8 cellular contexts compared by ENCODE assay signal in the genomic region with DNA sequence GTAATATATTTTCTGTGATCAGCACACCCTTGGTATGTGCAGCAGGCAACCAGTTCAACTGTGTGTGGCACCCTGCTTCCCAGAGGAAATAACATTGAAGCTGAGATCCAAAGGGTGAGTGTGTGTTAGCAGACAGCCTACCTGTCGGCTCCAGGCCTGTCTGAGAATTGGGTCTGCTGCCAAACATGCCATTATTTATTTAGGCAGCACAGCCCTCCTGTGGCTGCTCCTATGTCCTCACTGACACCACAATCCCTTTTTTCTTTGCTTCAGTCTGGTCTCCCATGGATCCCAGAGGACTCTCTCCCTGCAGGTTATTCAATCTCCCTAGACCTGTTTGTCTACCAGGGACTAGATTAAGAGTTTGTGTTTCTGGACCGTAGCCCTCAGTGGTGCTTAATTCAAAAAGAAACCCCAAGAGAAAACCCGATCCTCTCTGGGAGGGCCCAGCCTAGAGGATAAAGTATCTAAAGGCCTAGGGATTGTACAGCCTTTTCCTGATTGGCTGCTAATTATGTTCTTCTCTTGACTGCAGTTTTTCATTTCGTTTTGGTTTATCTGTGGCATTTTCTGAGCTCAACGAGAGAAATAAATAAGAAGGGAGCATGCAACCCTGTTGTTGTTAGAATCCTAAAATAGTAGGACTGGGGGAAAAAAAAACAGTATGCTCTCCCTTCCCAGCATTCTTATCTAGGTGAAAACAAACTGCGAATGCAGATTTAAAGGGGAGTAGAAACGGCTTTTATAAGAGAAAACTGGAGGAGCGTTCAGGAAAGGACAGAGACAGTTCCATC. TPM values are rescaled to one million over a fixed set of nuclear protein-coding genes. Genes with fewer than 3 reads are reported as not detected.
DNase-seq lines count a peak whose midpoint lies in the region; ATAC-seq and TF ChIP-seq lines count a peak whose summit lies in the region.

No MANE protein-coding gene starts in this region.

- no peaks in the 10 kb centered on the region for H3K36me3 Mint-ChIP-seq in T-cell

- H3K27me3 Mint-ChIP-seq in T-cell: no peaks in the 10 kb centered on the region

- H2AFZ ChIP-seq in HCT116 (ENCODE audit: low read depth, low read length, poor library complexity, severe bottlenecking) (no peak overlapping the region), neuronal stem cell (ENCODE audit: low read length) (peak overlapping the region; percentile 68), OCI-LY7 (ENCODE audit: low read length) (no peak overlapping the region)

- no CpG with 5 or more reads among the region's 8 CpGs for WGBS in neuronal stem cell (ENCODE audit: extremely low coverage in 2 of 2, insufficient read length in 2 of 2, insufficient replicate concordance in 1 of 2), 2 donors

- DNase-seq in HCT116 (ENCODE audit: low read depth, low spot score): peak; percentile 19
- peak; percentile 22 to 79 for DNase-seq in NCI-H524 (lab: John Stamatoyannopoulos, UW)
- DNase-seq in dermis microvascular lymphatic vessel endothelial cell (ENCODE audit: low read depth in 2 of 2): peak; percentile 80 to 84
- DNase-seq in neuronal stem cell (ENCODE audit: low spot score): no peak
- DNase-seq in activated CD4-positive, alpha-beta T cell treated with anti-CD3 and anti-CD28 coated beads for 1 hour: no peak
- no peak for DNase-seq in OCI-LY7 (ENCODE audit: low spot score)
- DNase-seq in stimulated activated CD4-positive, alpha-beta T cell treated with anti-CD3 and anti-CD28 coated beads, Interleukin-2, amount 100 ng/mL, for 48 hours: no peak
- DNase-seq in T-cell: no peak

- no peaks in the 10 kb centered on the region for H3K79me1 ChIP-seq in neuronal stem cell (ENCODE audit: low read depth, low read length)

- TF ChIP-seq POLR2A in HCT116 (IDR thresholded peaks at IDR 0.05; ENCODE audit: borderline replicate concordance, extremely low read depth, insufficient read depth, insufficient read length): no peak

- H3K4me1 ChIP-seq in HCT116 (ENCODE audit: control insufficient read depth in 1 of 2, insufficient read depth in 2 of 2, low read length in 2 of 2) (0 out of 4 replicates have a peak, but pooled peaks cover 0 to 8% of the 10 kb centered on the region in 2 experiments), neuronal stem cell (ENCODE audit: control insufficient read depth in 2 of 2, insufficient read depth in 1 of 2, low read depth in 1 of 2, low read length in 2 of 2) (peaks cover 0 to 2% of the 10 kb centered on the region in 2 donors), OCI-LY7 (ENCODE audit: insufficient read depth, low read length, poor library complexity, severe bottlenecking) (no peaks in the 10 kb centered on the region)

- H3K4me1 Mint-ChIP-seq in T-cell: no peaks in the 10 kb centered on the region

- TF ChIP-seq RAD21 in HCT116 (IDR thresholded peaks at IDR 0.05; ENCODE audit: low read depth): peak; percentile 77

- POLR2A ChIA-PET in HCT116 (lab: Charles Lee): no interaction called here
- POLR2A ChIA-PET in OCI-LY7 (lab: Charles Lee): no interaction called here
- POLR2A ChIA-PET in T-cell (lab: Charles Lee): no interaction called here

- no peak overlapping the region for H3K4me3 Mint-ChIP-seq in T-cell

- H4K20me1 ChIP-seq in HCT116 (ENCODE audit: insufficient read depth) (no peaks in the 10 kb centered on the region), OCI-LY7 (ENCODE audit: insufficient read depth, low read length) (no peaks in the 10 kb centered on the region)

- BruUV-seq in HCT116 (replicated peaks; lab: Mats Ljungman, UMichigan) (no TSS peak), OCI-LY7 (replicated peaks; lab: Mats Ljungman, UMichigan) (no TSS peak)

- H2BK5ac ChIP-seq in neuronal stem cell (ENCODE audit: low read length): no peak overlapping the region

- RAD21 ChIA-PET in HCT116 (lab: Charles Lee; ENCODE audit: low non-redundant PET in 1 of 2, low total read pairs in 2 of 2, uncharacterized antibody in 2 of 2, unreplicated experiment in 2 of 2): no interaction called here

- H3K4me3 ChIP-seq in HCT116 (replicated peaks in 1 of 2; ENCODE audit: low read depth in 1 of 2, low read length in 2 of 2): no peak overlapping the region
- H3K4me3 ChIP-seq in neuronal stem cell (ENCODE audit: low read length in 2 of 2): no peak overlapping the region
- H3K4me3 ChIP-seq in OCI-LY7 (ENCODE audit: low read depth, low read length, poor library complexity, severe bottlenecking): no peak overlapping the region

- H3K27ac Mint-ChIP-seq in T-cell: no peak overlapping the region

- H4K8ac ChIP-seq in neuronal stem cell (ENCODE audit: low read depth, low read length): no peak overlapping the region

- CTCF ChIA-PET in HCT116 (lab: Charles Lee) (interaction anchor here (0.7 to 1.9 kb wide), 5 partner anchors 10 to 188 kb away, joined by 3 to 11 read pairs (median 5); no protein-coding TSS in a partner anchor), OCI-LY7 (lab: Charles Lee; ENCODE audit: unreplicated experiment) (interaction anchor here (0.6 kb wide), 1 partner anchor 53 kb away, joined by 3 read pairs; no protein-coding TSS in a partner anchor), T-cell (lab: Charles Lee) (interaction anchor here in 1 of 2 donors (1.1 kb wide), 1 partner anchor 15 kb away, joined by 3 read pairs; no protein-coding TSS in a partner anchor)

- H2BK12ac ChIP-seq in neuronal stem cell (ENCODE audit: low read length): no peak overlapping the region

- ATAC-seq in HCT116: peak; percentile 68
- ATAC-seq in T-cell (replicated peaks in 1 of 4): no peak

- TF ChIP-seq CTCF in HCT116 (IDR thresholded peaks at IDR 0.05 in 2 of 3, conservative IDR thresholded peaks at IDR 0.05 in 1 of 3; ENCODE audit: borderline replicate concordance in 1 of 3, insufficient read depth in 1 of 3, low read depth in 2 of 3, low read length in 2 of 3) (peak; percentile 14 to 53 (median 32); a peak in 4 of 6 replicates), OCI-LY7 (conservative IDR thresholded peaks at IDR 0.05; ENCODE audit: low read length) (no peak)

- no peak overlapping the region for H3K23ac ChIP-seq in neuronal stem cell (ENCODE audit: low read depth, low read length, poor library complexity)

- no peak overlapping the region for H4K91ac ChIP-seq in neuronal stem cell (ENCODE audit: low read depth, low read length, poor library complexity)

- no peak overlapping the region for H2AK5ac ChIP-seq in neuronal stem cell (ENCODE audit: low read depth, low read length)

- H3K27me3 ChIP-seq in HCT116 (ENCODE audit: insufficient read depth, low read length) (no peaks in the 10 kb centered on the region), neuronal stem cell (ENCODE audit: control insufficient read depth in 3 of 3, insufficient read depth in 3 of 3, low read depth in 1 of 3, low read length in 3 of 3) (peaks cover 0 to 7% (median 0%) of the 10 kb centered on the region in 3 experiments)

- no peak overlapping the region for H3K14ac ChIP-seq in neuronal stem cell (ENCODE audit: low read length)

- H3K9me2 ChIP-seq in HCT116 (ENCODE audit: insufficient read depth): no peaks in the 10 kb centered on the region
- H3K9me2 ChIP-seq in OCI-LY7 (ENCODE audit: insufficient read depth, low read length): no peaks in the 10 kb centered on the region

- H3K79me2 ChIP-seq in HCT116 (ENCODE audit: insufficient read depth, low read length) (no peaks in the 10 kb centered on the region), OCI-LY7 (ENCODE audit: insufficient read depth, low read depth, low read length) (no peaks in the 10 kb centered on the region)

- no peak overlapping the region for H3K4ac ChIP-seq in neuronal stem cell (ENCODE audit: low read length)

- H3K36me3 ChIP-seq in HCT116 (ENCODE audit: control insufficient read depth in 1 of 2, insufficient read depth in 2 of 2, low read length in 2 of 2) (no peaks in the 10 kb centered on the region), neuronal stem cell (replicated peaks in 1 of 2; ENCODE audit: control insufficient read depth in 2 of 2, insufficient read depth in 2 of 2, low read length in 2 of 2) (no peaks in the 10 kb centered on the region), OCI-LY7 (ENCODE audit: insufficient read depth, low read length) (no peaks in the 10 kb centered on the region)

- no peak overlapping the region for H2BK120ac ChIP-seq in neuronal stem cell (ENCODE audit: low read depth, low read length)

- no peak overlapping the region for H2BK15ac ChIP-seq in neuronal stem cell (ENCODE audit: low read length)

- no peak overlapping the region for H3K18ac ChIP-seq in neuronal stem cell (ENCODE audit: low read length)

- intact Hi-C loops in HCT116 (cut with micrococcal nuclease): no loop called here
- intact Hi-C loops in OCI-LY7 (cut with micrococcal nuclease; ENCODE audit: unreplicated experiment): no loop called here

- H3K9ac ChIP-seq in HCT116 (ENCODE audit: low read length) (no peak overlapping the region), neuronal stem cell (ENCODE audit: low read depth, low read length, poor library complexity) (no peak overlapping the region)

- H3K9me3 ChIP-seq in HCT116 (ENCODE audit: control insufficient read depth in 1 of 2, insufficient read depth in 1 of 2, low read depth in 1 of 2, low read length in 2 of 2) (no peaks in the 10 kb centered on the region), neuronal stem cell (replicated peaks in 1 of 2; ENCODE audit: control insufficient read depth in 2 of 2, insufficient read depth in 1 of 2, low read depth in 1 of 2, low read length in 2 of 2) (no peaks in the 10 kb centered on the region), OCI-LY7 (ENCODE audit: low read length) (no peaks in the 10 kb centered on the region)

- H3K4me2 ChIP-seq in HCT116 (ENCODE audit: low read length): no peak overlapping the region
- H3K4me2 ChIP-seq in neuronal stem cell (ENCODE audit: insufficient read depth, low read length, poor library complexity, severe bottlenecking): no peak overlapping the region
- no peak overlapping the region for H3K4me2 ChIP-seq in OCI-LY7 (ENCODE audit: low read length)

- H3K9me3 Mint-ChIP-seq in T-cell: peaks cover 0 to 9% (median 2%) of the 10 kb centered on the region in 3 donors

- H3K27ac ChIP-seq in HCT116 (ENCODE audit: low read depth, low read length) (no peak overlapping the region), neuronal stem cell (replicated peaks; ENCODE audit: low read length) (no peak overlapping the region), OCI-LY7 (ENCODE audit: low read depth, low read length, poor library complexity, severe bottlenecking) (no peak overlapping the region)

RNA-seq across cellular contexts. Expression of a gene that starts 24.1 kb away (rescaled TPM):
- total RNA-seq in HCT116 (2021; ENCODE audit: unreplicated experiment) (not detected), dermis microvascular lymphatic vessel endothelial cell (0.51 and 1.0 TPM in 2 replicates), OCI-LY7 (2022) (not detected in 2 replicates), T-cell (under 1 TPM in 2 of 5 donors, not detected in 3; 0.16 to 0.73 TPM)
- polyA plus RNA-seq in HCT116 (2012): not detected in 2 replicates
- 1.2 TPM for polyA plus RNA-seq in neuronal stem cell (2013, experiment 1 of 2)
- 1.1 TPM for polyA plus RNA-seq in neuronal stem cell (2013, experiment 2 of 2)
- not detected in 2 replicates for total RNA-seq in OCI-LY7 (2014; rRNA removed; shearing (Covaris generic))

RNA-seq across cellular contexts. Expression of a gene that starts 45.0 kb away (rescaled TPM):
- total RNA-seq in HCT116 (2021; ENCODE audit: unreplicated experiment) (4.9 TPM), dermis microvascular lymphatic vessel endothelial cell (36.6 and 55.6 TPM in 2 replicates), OCI-LY7 (2022) (0.78 and 0.87 TPM in 2 replicates), T-cell (10 to 100 TPM in 4 of 5 donors, 1 to 10 TPM in 1; 8.6 to 17.0 (median 15.0) TPM)
- 1.1 and 1.3 TPM in 2 replicates for polyA plus RNA-seq in HCT116 (2012)
- 6.2 TPM for polyA plus RNA-seq in neuronal stem cell (2013, experiment 1 of 2)
- 6.2 TPM for polyA plus RNA-seq in neuronal stem cell (2013, experiment 2 of 2)
- 0.28 and 0.79 TPM in 2 replicates for total RNA-seq in OCI-LY7 (2014; rRNA removed; shearing (Covaris generic))

RNA-seq across cellular contexts. Expression of a gene that starts 50.3 kb away (rescaled TPM):
- 3.4 TPM for total RNA-seq in HCT116 (2021; ENCODE audit: unreplicated experiment)
- 3.3 and 3.6 TPM in 2 replicates for polyA plus RNA-seq in HCT116 (2012)
- 4.3 and 4.5 TPM in 2 replicates for total RNA-seq in dermis microvascular lymphatic vessel endothelial cell
- 8.9 TPM for polyA plus RNA-seq in neuronal stem cell (2013, experiment 1 of 2)
- polyA plus RNA-seq in neuronal stem cell (2013, experiment 2 of 2): 8.4 TPM
- total RNA-seq in OCI-LY7 (2014; rRNA removed; shearing (Covaris generic)): 11.8 and 14.3 TPM in 2 replicates
- 10.9 TPM in 2 replicates for total RNA-seq in OCI-LY7 (2022)
- 10 to 100 TPM in 4 of 5 donors, 1 to 10 TPM in 1; 8.9 to 16.1 (median 11.5) TPM for total RNA-seq in T-cell

Comparison
In these comparisons a context has a peak if more than half of its experiments do, and no peak if none do; other contexts are left out.
1. DNase-seq: peak in HCT116 (single experiment), NCI-H524 (2 of 2) and dermis microvascular lymphatic vessel endothelial cell (2 of 2); none in neuronal stem cell (single experiment), activated CD4-positive, alpha-beta T cell treated with anti-CD3 and anti-CD28 coated beads for 1 hour (single experiment), OCI-LY7 (single experiment), stimulated activated CD4-positive, alpha-beta T cell treated with anti-CD3 and anti-CD28 coated beads, Interleukin-2, amount 100 ng/mL, for 48 hours (0 of 2) and T-cell (0 of 34).